In the genomic region with DNA sequence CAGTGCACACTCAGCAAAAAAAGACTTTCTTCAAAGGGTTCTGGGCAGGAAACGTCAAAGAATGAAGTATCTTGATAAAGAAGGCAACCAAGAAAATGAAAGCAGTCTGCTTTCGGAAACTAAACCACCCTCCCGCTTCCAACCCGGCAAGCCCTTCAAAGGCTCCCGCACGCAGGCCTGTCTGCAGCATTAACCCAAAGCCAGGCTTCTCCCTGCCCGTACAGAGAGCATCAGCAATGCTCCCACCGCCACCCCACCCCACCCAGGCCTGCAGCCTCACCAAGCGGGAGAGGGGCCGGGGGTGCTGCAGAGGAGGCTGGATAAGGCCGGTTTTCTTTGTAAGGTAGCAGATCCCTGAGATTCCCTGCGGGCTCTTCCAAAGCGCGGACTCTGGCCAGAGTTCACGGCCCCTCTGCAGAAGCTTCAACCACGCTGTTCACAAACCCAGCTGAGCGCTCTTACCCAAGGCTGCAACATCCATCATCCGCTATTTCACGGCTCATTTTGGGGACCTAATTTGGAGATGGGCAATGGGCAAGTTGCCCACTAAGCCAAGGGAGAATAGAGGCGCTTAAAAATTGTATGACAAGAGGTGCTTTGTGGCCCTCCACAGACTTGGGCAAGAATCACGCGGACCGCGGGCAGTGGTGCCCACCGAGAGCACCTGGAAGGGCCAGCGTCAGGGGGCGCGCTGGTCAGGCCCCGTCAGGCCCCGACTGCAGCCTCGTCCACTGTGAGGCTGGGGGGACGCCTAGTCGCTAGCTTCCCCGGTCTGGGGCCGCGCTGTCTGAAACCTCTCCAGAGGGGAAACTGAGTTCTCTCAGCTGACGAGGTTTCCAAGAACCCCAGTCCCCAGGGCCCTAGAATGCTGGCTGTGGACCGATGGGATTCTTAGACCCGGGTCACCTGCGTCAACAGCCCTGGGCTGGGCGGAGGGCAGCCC, we compare ENCODE assay signal across 7 cellular contexts.
DNase-seq lines count a peak whose midpoint lies in the region; ATAC-seq and TF ChIP-seq lines count a peak whose summit lies in the region.

No MANE protein-coding gene starts in this region.

- TF ChIP-seq CTCF in coronary artery (IDR thresholded peaks at IDR 0.05), result no peak
- TF ChIP-seq CTCF in omental fat pad (IDR thresholded peaks at IDR 0.05), result no peak

- H3K27ac ChIP-seq in coronary artery, result peak overlapping the region in 1 of 2 donors; percentile 16

- H3K4me3 ChIP-seq in coronary artery, result no peak overlapping the region

- ATAC-seq in GM21423 (IDR thresholded peaks at IDR 0.05; ENCODE audit: unreplicated experiment), result peak; percentile 73
- no peak for ATAC-seq in GM18867 (IDR thresholded peaks at IDR 0.05; ENCODE audit: unreplicated experiment)
- ATAC-seq in GM21737 (IDR thresholded peaks at IDR 0.05; ENCODE audit: unreplicated experiment), result no peak
- no peak for ATAC-seq in omental fat pad (ENCODE audit: low FRiP score)

- DNase-seq in UCSD-AML1 (lab: John Stamatoyannopoulos, UW; ENCODE audit: unreplicated experiment), result peak; percentile 45
- peak; percentile 66 for DNase-seq in coronary artery (ENCODE audit: low spot score)
- peak in 5 of 6 experiments; percentile 8 to 65 (median 50) for DNase-seq in stimulated activated naive CD4-positive, alpha-beta T cell (lab: John Stamatoyannopoulos, UW)
- no peak for DNase-seq in omental fat pad (ENCODE audit: low spot score)
